Comparison of ENCODE assay signal across 16 cellular contexts in genomic region chr12:75600146-75600545, GRCh38.
A peak's percentile ranks its signal among the peaks of the same experiment; 100 is the strongest.
DNase-seq lines count a peak whose midpoint lies in the region; ATAC-seq and TF ChIP-seq lines count a peak whose summit lies in the region.
"Had no signal": no experiment of that assay in that cellular context is flagged by ENCODE, and none has a peak within 500 bp of the region (broad histone marks: within the 10 kb centered on the region; RNA-seq: fewer than 3 reads in every experiment).

No MANE protein-coding gene starts in this region.

- no peak overlapping the region for H3K27ac ChIP-seq in HEK293 (ENCODE audit: extremely low read depth, low read depth, low read length)
- peak overlapping the region; percentile 42; the same call in 1 of the 2 replicates for H3K27ac ChIP-seq in Panc1 (ENCODE audit: low read length)
- H3K27ac ChIP-seq: BLaER1 treated with 17β-estradiol and CSF1 and Interleukin-3, amounts not matched to agents 10 nM and 100 nM; C4-2B had no signal

- H3K27me3 ChIP-seq in Panc1 (ENCODE audit: control insufficient read depth, insufficient read depth, low read length), result no peaks in the 10 kb centered on the region
- H3K27me3 ChIP-seq: BLaER1 treated with 17β-estradiol and CSF1 and Interleukin-3, amounts not matched to agents 10 nM and 100 nM had no signal

- peaks cover 7% of the 10 kb centered on the region for H3K27me3 Mint-ChIP-seq in glutamatergic neuron (ENCODE audit: unreplicated experiment)

- CTCF ChIA-PET in HEK293 (lab: Yijun Ruan, JAX), result interaction anchor here (0.5 to 0.6 kb wide), 2 partner anchors 154 to 162 kb away, joined by 3 read pairs; no protein-coding TSS in a partner anchor
- CTCF ChIA-PET in Panc1 (lab: Charles Lee), result no interaction called here

- H3K4me1 ChIP-seq in HEK293 (ENCODE audit: control insufficient read depth, insufficient read depth, low read length) (no peaks in the 10 kb centered on the region), Panc1 (ENCODE audit: control insufficient read depth, insufficient read depth, low read length) (no peaks in the 10 kb centered on the region)
- H3K4me1 ChIP-seq: BLaER1 treated with 17β-estradiol and CSF1 and Interleukin-3, amounts not matched to agents 10 nM and 100 nM; Caco-2 had no signal

- no peak for ATAC-seq in Panc1
- no peak for ATAC-seq in HG03460 (IDR thresholded peaks at IDR 0.05; ENCODE audit: unreplicated experiment)
- ATAC-seq: CD8-positive, alpha-beta T cell had no signal

- H3K9me3 Mint-ChIP-seq in glutamatergic neuron (ENCODE audit: unreplicated experiment), result peaks cover 8% of the 10 kb centered on the region
- H3K9me3 Mint-ChIP-seq: CD4-positive, alpha-beta T cell; CD8-positive, alpha-beta T cell had no signal

- H3K36me3 ChIP-seq in HEK293 (ENCODE audit: control insufficient read depth in 2 of 2, insufficient read depth in 1 of 2, low read length in 2 of 2) (no peaks in the 10 kb centered on the region), Panc1 (ENCODE audit: control insufficient read depth, insufficient read depth, low read length) (no peaks in the 10 kb centered on the region)
- H3K36me3 ChIP-seq: BLaER1 treated with 17β-estradiol and CSF1 and Interleukin-3, amounts not matched to agents 10 nM and 100 nM had no signal

- POLR2A ChIA-PET in HEK293 (lab: Yijun Ruan, JAX), result no interaction called here
- POLR2A ChIA-PET in Panc1 (lab: Charles Lee), result no interaction called here

- H3K9me3 ChIP-seq in HEK293 (ENCODE audit: control insufficient read depth, insufficient read depth, low read depth, low read length), result no peaks in the 10 kb centered on the region
- peaks cover 9% of the 10 kb centered on the region; the same call in 1 of the 2 replicates for H3K9me3 ChIP-seq in Panc1 (ENCODE audit: control insufficient read depth, insufficient read depth, low read depth, low read length)
- H3K9me3 ChIP-seq: Caco-2 had no signal

- H3K36me3 Mint-ChIP-seq in glutamatergic neuron (ENCODE audit: unreplicated experiment), result peaks cover 5% of the 10 kb centered on the region
- H3K36me3 Mint-ChIP-seq: CD8-positive, alpha-beta T cell had no signal

- DNase-seq in Panc1 (ENCODE audit: low read depth, low spot score) (no peak), glutamatergic neuron (no peak), Ammon's horn (ENCODE audit: low spot score) (no peak)
- DNase-seq: 8988T; ACHN; Caco-2; Calu3; CD4-positive, alpha-beta T cell; CD8-positive, alpha-beta T cell; DMS79 treated with DMSO at 0.1 percent for 48 hours; GF-D8 had no signal

- H3K4me3 ChIP-seq in HEK293 (ENCODE audit: low read depth, low read length) (no peak overlapping the region), Panc1 (ENCODE audit: low read depth in 2 of 2, low read length in 2 of 2) (no peak overlapping the region)
- H3K4me3 ChIP-seq: BLaER1 treated with 17β-estradiol and CSF1 and Interleukin-3, amounts not matched to agents 10 nM and 100 nM had no signal

- H3K4me1 Mint-ChIP-seq in glutamatergic neuron (ENCODE audit: low read depth, unreplicated experiment), result peaks cover 39% of the 10 kb centered on the region
- H3K4me1 Mint-ChIP-seq: B cell had no signal

- intact Hi-C loops in Panc1 (cut with micrococcal nuclease; ENCODE audit: unreplicated experiment), result no loop called here

- in situ Hi-C loops in Panc1 (cut with HindIII; ENCODE audit: low pct_unique_long_range_greater_than_20kb, low sequenced_read_pairs), result no loop called here

- no peak overlapping the region for H3K4me3 Mint-ChIP-seq in glutamatergic neuron (ENCODE audit: unreplicated experiment)
- H3K4me3 Mint-ChIP-seq: B cell; CD4-positive, alpha-beta T cell; CD8-positive, alpha-beta T cell had no signal

- H3K27ac Mint-ChIP-seq in glutamatergic neuron (ENCODE audit: unreplicated experiment), result peak overlapping the region; percentile 40
- H3K27ac Mint-ChIP-seq: B cell; CD4-positive, alpha-beta T cell; CD8-positive, alpha-beta T cell had no signal

- no peak for TF ChIP-seq CTCF in HEK293 (tag by site-specific recombination; IDR thresholded peaks at IDR 0.05)
- no peak for TF ChIP-seq CTCF in Panc1 (IDR thresholded peaks at IDR 0.05)
- no peak for TF ChIP-seq CTCF in glutamatergic neuron (IDR thresholded peaks at IDR 0.05; ENCODE audit: partially characterized antibody, unreplicated experiment)

- BruUV-seq in Panc1 (replicated peaks; lab: Mats Ljungman, UMichigan), result no TSS peak

TF ChIP-seq in HEK293, 187 proteins besides CTCF, POLR2A, EP300 and RAD21:
- TF ChIP-seq ATF2 (tag by site-specific recombination; IDR thresholded peaks at IDR 0.05; ENCODE audit: low read depth) (peak; percentile 60), HIC1 (tag by site-specific recombination; IDR thresholded peaks at IDR 0.05) (no peak)
TF ChIP-seq in HEK293: peak in this region for 1.
